ENCODE assay signal across 8 cellular contexts in genomic region chr12:98745578-98746391, GRCh38.
A peak's percentile ranks its signal among the peaks of the same experiment; 100 is the strongest.
DNase-seq lines count a peak whose midpoint lies in the region; ATAC-seq and TF ChIP-seq lines count a peak whose summit lies in the region.

No MANE protein-coding gene starts in this region.

- H3K36me3 Mint-ChIP-seq in activated T-cell treated with anti-CD3 and anti-CD28 coated beads, Interleukin-2, amount 50 U/mL, for 72 hours (ENCODE audit: insufficient read depth in 2 of 2), result peaks cover 0 to 2% of the 10 kb centered on the region in 2 donors

- H3K4me3 ChIP-seq in cardiac muscle cell, result peak overlapping the region; percentile 21

- intact Hi-C loops in sciatic nerve (cut with DNase I), result no loop called here
- intact Hi-C loops in left colon (cut with DNase I, micrococcal nuclease), result no loop called here

- H3K27ac ChIP-seq in cardiac muscle cell, result no peak overlapping the region

- no peaks in the 10 kb centered on the region for H3K9me3 Mint-ChIP-seq in activated T-cell treated with anti-CD3 and anti-CD28 coated beads, Interleukin-2, amount 50 U/mL, for 72 hours

- H3K27me3 ChIP-seq in cardiac muscle cell, result peaks cover 30% of the 10 kb centered on the region

- ATAC-seq in HG02678 (IDR thresholded peaks at IDR 0.05; ENCODE audit: unreplicated experiment) (peak; percentile 52), sciatic nerve (peak; percentile 82), HG02870 (IDR thresholded peaks at IDR 0.05; ENCODE audit: unreplicated experiment) (no peak), left colon (no peak)
- peak; percentile 12 to 22 for ATAC-seq in activated T-cell treated with anti-CD3 and anti-CD28 coated beads, Interleukin-2, amount 50 U/mL, for 72 hours (replicated peaks in 1 of 2)

- DNase-seq in EH (ENCODE audit: low read depth) (peak; percentile 27), cardiac muscle cell (ENCODE audit: low read depth in 1 of 2, low spot score in 1 of 2) (peak; percentile 19 to 42), sciatic nerve (ENCODE audit: low spot score) (no peak), left colon (no peak), NCI-H1048 (lab: John Stamatoyannopoulos, UW) (no peak)
- peak; percentile 47 to 48 for DNase-seq in activated T-cell treated with anti-CD3 and anti-CD28 coated beads, Interleukin-2, amount 50 U/mL, for 72 hours

- peak overlapping the region; percentile 74 to 81 for H3K4me3 Mint-ChIP-seq in activated T-cell treated with anti-CD3 and anti-CD28 coated beads, Interleukin-2, amount 50 U/mL, for 72 hours

- no peaks in the 10 kb centered on the region for H3K9me3 ChIP-seq in cardiac muscle cell (ENCODE audit: low read depth)

- H3K27ac Mint-ChIP-seq in activated T-cell treated with anti-CD3 and anti-CD28 coated beads, Interleukin-2, amount 50 U/mL, for 72 hours, result peak overlapping the region; percentile 44

- no peaks in the 10 kb centered on the region for H3K4me1 ChIP-seq in cardiac muscle cell (ENCODE audit: low read depth)

- peaks cover 36% of the 10 kb centered on the region for H3K27me3 Mint-ChIP-seq in activated T-cell treated with anti-CD3 and anti-CD28 coated beads, Interleukin-2, amount 50 U/mL, for 72 hours (ENCODE audit: low read depth)

- H3K4me1 Mint-ChIP-seq in activated T-cell treated with anti-CD3 and anti-CD28 coated beads, Interleukin-2, amount 50 U/mL, for 72 hours (ENCODE audit: low read depth), result peaks cover 45% of the 10 kb centered on the region

- no peaks in the 10 kb centered on the region for H3K36me3 ChIP-seq in cardiac muscle cell

- no peak for TF ChIP-seq CTCF in cardiac muscle cell (IDR thresholded peaks at IDR 0.05; ENCODE audit: low read depth, low read length)

Comparison
In these comparisons a context has a peak if more than half of its experiments do, and no peak if none do; other contexts are left out.
1. DNase-seq: peak in EH (single experiment), activated T-cell treated with anti-CD3 and anti-CD28 coated beads, Interleukin-2, amount 50 U/mL, for 72 hours (2 of 2) and cardiac muscle cell (2 of 2); none in sciatic nerve (single experiment), left colon (0 of 2) and NCI-H1048 (single experiment).
2. ATAC-seq: peak in HG02678 (single experiment), activated T-cell treated with anti-CD3 and anti-CD28 coated beads, Interleukin-2, amount 50 U/mL, for 72 hours (2 of 2) and sciatic nerve (single experiment); none in HG02870 (single experiment) and left colon (single experiment).